ENCODE assay signal across 9 cellular contexts in the genomic region with DNA sequence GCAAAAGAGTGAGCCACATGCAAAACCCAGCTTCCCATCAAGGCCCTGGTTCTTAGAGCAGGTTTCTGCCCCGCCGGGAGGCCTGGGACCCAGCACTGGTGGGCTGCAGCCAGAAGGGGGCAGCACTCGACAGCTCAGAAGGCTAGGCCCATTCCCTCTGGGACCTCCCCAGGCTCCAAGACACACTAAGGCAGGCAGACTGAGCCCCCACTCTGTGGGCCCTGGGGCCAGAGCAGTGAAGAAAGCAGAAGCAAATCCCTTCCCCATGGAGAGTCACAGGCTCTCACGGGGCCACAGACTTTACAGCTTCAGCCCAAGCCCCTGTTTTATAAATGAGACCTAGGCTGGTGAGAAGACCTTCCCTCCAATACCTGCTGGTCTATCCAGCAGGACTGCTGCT.
DNase-seq lines count a peak whose midpoint lies in the region; ATAC-seq and TF ChIP-seq lines count a peak whose summit lies in the region.
"Had no signal": no experiment of that assay in that cellular context is flagged by ENCODE, and none has a peak within 500 bp of the region (broad histone marks: within the 10 kb centered on the region; RNA-seq: fewer than 3 reads in every experiment).

No MANE protein-coding gene starts in this region.

- H3K36me3 ChIP-seq in left lung, result peaks cover 0 to 19% of the 10 kb centered on the region in 2 donors

- H3K27me3 Mint-ChIP-seq in activated B cell treated with CpG ODN at 0.5 μM for 24 hours, result no peaks in the 10 kb centered on the region
- no peaks in the 10 kb centered on the region for H3K27me3 Mint-ChIP-seq in central memory CD8-positive, alpha-beta T cell
- H3K27me3 Mint-ChIP-seq: IgD-negative memory B cell had no signal

- peaks cover 12% of the 10 kb centered on the region for H3K36me3 Mint-ChIP-seq in activated B cell treated with CpG ODN at 0.5 μM for 24 hours (ENCODE audit: low read depth)
- peaks cover 6% of the 10 kb centered on the region for H3K36me3 Mint-ChIP-seq in central memory CD8-positive, alpha-beta T cell (ENCODE audit: insufficient read depth)
- H3K36me3 Mint-ChIP-seq: IgD-negative memory B cell had no signal

- POLR2A ChIA-PET in activated B cell treated with CpG ODN at 0.5 μM for 24 hours (lab: Charles Lee), result interaction anchor here (0.6 to 1.6 kb wide), 2 partner anchors 189 to 233 kb away, joined by 3 to 10 read pairs; no protein-coding TSS in a partner anchor

- peak; percentile 86 for ATAC-seq in GM18520 (IDR thresholded peaks at IDR 0.05; ENCODE audit: unreplicated experiment)
- ATAC-seq in HG03025 (IDR thresholded peaks at IDR 0.05; ENCODE audit: low FRiP score, unreplicated experiment), result peak; percentile 84
- peak; percentile 97 for ATAC-seq in activated B cell treated with CpG ODN at 0.5 μM for 24 hours (ENCODE audit: low read depth)
- peak; percentile 60 for ATAC-seq in central memory CD8-positive, alpha-beta T cell (replicated peaks; ENCODE audit: extremely low read depth, poor library complexity, severe bottlenecking)
- ATAC-seq in left lung, result peak; percentile 91

- peaks cover 1% of the 10 kb centered on the region for H3K4me1 Mint-ChIP-seq in activated B cell treated with CpG ODN at 0.5 μM for 24 hours
- H3K4me1 Mint-ChIP-seq in central memory CD8-positive, alpha-beta T cell, result peaks cover 5% of the 10 kb centered on the region

- no peaks in the 10 kb centered on the region for H3K4me1 ChIP-seq in left lung

- no peaks in the 10 kb centered on the region for H3K9me3 Mint-ChIP-seq in activated B cell treated with CpG ODN at 0.5 μM for 24 hours
- H3K9me3 Mint-ChIP-seq in central memory CD8-positive, alpha-beta T cell, result no peaks in the 10 kb centered on the region
- H3K9me3 Mint-ChIP-seq: IgD-negative memory B cell had no signal

- no peak overlapping the region for H3K4me3 Mint-ChIP-seq in activated B cell treated with CpG ODN at 0.5 μM for 24 hours
- H3K4me3 Mint-ChIP-seq in central memory CD8-positive, alpha-beta T cell, result no peak overlapping the region
- H3K4me3 Mint-ChIP-seq: IgD-negative memory B cell had no signal

- DNase-seq in AG09309 (ENCODE audit: low read depth) (peak; percentile 29), NCI-H2171 (lab: John Stamatoyannopoulos, UW) (peak; percentile 82), activated B cell treated with CpG ODN at 0.5 μM for 24 hours (peak; percentile 67), left lung (peak; percentile 78 to 91)
- DNase-seq in central memory CD8-positive, alpha-beta T cell (ENCODE audit: low spot score in 2 of 2), result peak; percentile 22 to 35
- DNase-seq in stimulated activated CD4-positive, alpha-beta T cell treated with anti-CD3 and anti-CD28 coated beads, TNF-alpha, amount 100 ng/mL, for 1 hour (ENCODE audit: low read depth in 3 of 3, low spot score in 1 of 3), result peak in 2 of 3 donors; percentile 13 to 50

- CTCF ChIA-PET in activated B cell treated with CpG ODN at 0.5 μM for 24 hours (lab: Charles Lee), result interaction anchor here (0.6 to 11.3 kb wide), 21 partner anchors 9 to 642 kb away, joined by 3 to 371 read pairs (median 5); a partner anchor contains a TSS

- intact Hi-C loops in activated B cell treated with CpG ODN at 0.5 μM for 24 hours (cut with micrococcal nuclease), result loop anchor here (1.0 kb wide), 1 partner anchor 109 kb away; a partner anchor contains a TSS
- intact Hi-C loops in left lung (cut with DNase I), result loop anchor here in 1 of 2 donors (5.0 to 10.0 kb wide), 2 partner anchors 103 to 210 kb away; no protein-coding TSS in a partner anchor

- H3K27ac Mint-ChIP-seq in activated B cell treated with CpG ODN at 0.5 μM for 24 hours, result no peak overlapping the region
- H3K27ac Mint-ChIP-seq in central memory CD8-positive, alpha-beta T cell (ENCODE audit: low read depth), result no peak overlapping the region
- H3K27ac Mint-ChIP-seq: IgD-negative memory B cell had no signal

- TF ChIP-seq CTCF in AG09309 (IDR thresholded peaks at IDR 0.05; ENCODE audit: control insufficient read depth, insufficient read depth, low read depth, low read length, missing control alignments), result peak; percentile 97
- TF ChIP-seq CTCF in activated B cell treated with CpG ODN at 0.5 μM for 24 hours (IDR thresholded peaks at IDR 0.05), result no peak
- peak; percentile 83 to 90 for TF ChIP-seq CTCF in left lung (IDR thresholded peaks at IDR 0.05)

- H3K27me3 ChIP-seq in left lung, result no peaks in the 10 kb centered on the region

- H3K9me3 ChIP-seq in left lung, result no peaks in the 10 kb centered on the region

- no peak overlapping the region for H3K4me3 ChIP-seq in AG09309 (ENCODE audit: control insufficient read depth, low read depth, low read length)
- H3K4me3 ChIP-seq in left lung, result no peak overlapping the region

- no peak overlapping the region for H3K27ac ChIP-seq in left lung

Comparison
In these comparisons a context has a peak if more than half of its experiments do, and no peak if none do; other contexts are left out.
1. DNase-seq: peak in every context shown above with its lines; median percentile 84 in left lung; 82 in NCI-H2171; 67 in activated B cell treated with CpG ODN at 0.5 μM for 24 hours; 32 in stimulated activated CD4-positive, alpha-beta T cell treated with anti-CD3 and anti-CD28 coated beads, TNF-alpha, amount 100 ng/mL, for 1 hour; 29 in AG09309; 28 in central memory CD8-positive, alpha-beta T cell.